Comparison of ENCODE assay signal across 9 cellular contexts in genomic region chr12:50103767-50104321, GRCh38. TPM values are rescaled to one million over a fixed set of nuclear protein-coding genes. Genes with fewer than 3 reads are reported as not detected.
A peak's percentile ranks its signal among the peaks of the same experiment; 100 is the strongest.
DNase-seq lines count a peak whose midpoint lies in the region; ATAC-seq, FAIRE-seq and TF ChIP-seq lines count a peak whose summit lies in the region.
"Had no signal": no experiment of that assay in that cellular context is flagged by ENCODE, and none has a peak within 500 bp of the region (broad histone marks: within the 10 kb centered on the region; RNA-seq: fewer than 3 reads in every experiment).

Gene GPD1 (plus strand): TSS chr12:50104008. CDS start chr12:50104051, 43 bp downstream.

- ATAC-seq in GM18873 (IDR thresholded peaks at IDR 0.05; ENCODE audit: low FRiP score, unreplicated experiment) = no peak

- peak within 1 kb of the TSS; percentile 29 for H3K4me3 ChIP-seq in retinal pigment epithelial cell (ENCODE audit: low read length)

- peak; percentile 88 for DNase-seq in DMS53 (lab: John Stamatoyannopoulos, UW)
- peak; percentile 75 for DNase-seq in NCI-H146 treated with DMSO at 0.1 percent for 48 hours (lab: John Stamatoyannopoulos, UW; ENCODE audit: unreplicated experiment)
- DNase-seq in hepatic stellate cell (ENCODE audit: low spot score) = peak; percentile 75
- DNase-seq in retinal pigment epithelial cell (ENCODE audit: low read depth) = no peak
- DNase-seq in RCC 7860 (ENCODE audit: low spot score) = no peak
- no peak for DNase-seq in activated CD4-positive, alpha-beta T cell treated with anti-CD3 and anti-CD28 coated beads, Interleukin-2, amount 10 ng/mL, durations not matched to agents 24 days and 14 days

- intact Hi-C loops in activated CD4-positive, alpha-beta T cell treated with anti-CD3 and anti-CD28 coated beads, Interleukin-2, amount 10 ng/mL, durations not matched to agents 24 days and 14 days (cut with micrococcal nuclease) = no loop called here

- FAIRE-seq in RCC 7860 (lab: Jason Lieb, UNC) = no peak

- peaks cover 16% of the 10 kb centered on the region for H3K36me3 Mint-ChIP-seq in activated CD4-positive, alpha-beta T cell treated with anti-CD3 and anti-CD28 coated beads, Interleukin-2, amount 10 ng/mL, durations not matched to agents 24 days and 14 days (ENCODE audit: low read depth)

- H3K4me3 Mint-ChIP-seq in activated CD4-positive, alpha-beta T cell treated with anti-CD3 and anti-CD28 coated beads, Interleukin-2, amount 10 ng/mL, durations not matched to agents 24 days and 14 days = no peak within 1 kb of the TSS

- peak within 1 kb of the TSS; percentile 93 for H3K27ac ChIP-seq in angular gyrus (ENCODE audit: low read depth, low read length)
- H3K27ac ChIP-seq: epithelial cell of prostate had no signal

- TF ChIP-seq CTCF in retinal pigment epithelial cell (conservative IDR thresholded peaks at IDR 0.05; ENCODE audit: low read depth, low read length) = peak; percentile 7

- no peaks in the 10 kb centered on the region for H3K27me3 Mint-ChIP-seq in activated CD4-positive, alpha-beta T cell treated with anti-CD3 and anti-CD28 coated beads, Interleukin-2, amount 10 ng/mL, durations not matched to agents 24 days and 14 days

- H3K27ac Mint-ChIP-seq in activated CD4-positive, alpha-beta T cell treated with anti-CD3 and anti-CD28 coated beads, Interleukin-2, amount 10 ng/mL, durations not matched to agents 24 days and 14 days = no peak within 1 kb of the TSS

- no peaks in the 10 kb centered on the region for H3K9me3 Mint-ChIP-seq in activated CD4-positive, alpha-beta T cell treated with anti-CD3 and anti-CD28 coated beads, Interleukin-2, amount 10 ng/mL, durations not matched to agents 24 days and 14 days

- H3K4me1 Mint-ChIP-seq in activated CD4-positive, alpha-beta T cell treated with anti-CD3 and anti-CD28 coated beads, Interleukin-2, amount 10 ng/mL, durations not matched to agents 24 days and 14 days = peaks cover 3% of the 10 kb centered on the region

RNA-seq across cellular contexts. Expression of gene GPD1, which starts in this region (rescaled TPM):
- 0.62 and 0.91 TPM in 2 replicates for total RNA-seq in activated CD4-positive, alpha-beta T cell treated with anti-CD3 and anti-CD28 coated beads, Interleukin-2, amount 10 ng/mL, durations not matched to agents 24 days and 14 days

Comparison
In these comparisons a context has a peak if more than half of its experiments do, and no peak if none do; other contexts are left out.
1. DNase-seq: peak in DMS53 (single experiment), NCI-H146 treated with DMSO at 0.1 percent for 48 hours (single experiment) and hepatic stellate cell (single experiment); none in retinal pigment epithelial cell (single experiment), RCC 7860 (single experiment) and activated CD4-positive, alpha-beta T cell treated with anti-CD3 and anti-CD28 coated beads, Interleukin-2, amount 10 ng/mL, durations not matched to agents 24 days and 14 days (single experiment).